Comparison of ENCODE assay signal across 9 cellular contexts in the genomic region with DNA sequence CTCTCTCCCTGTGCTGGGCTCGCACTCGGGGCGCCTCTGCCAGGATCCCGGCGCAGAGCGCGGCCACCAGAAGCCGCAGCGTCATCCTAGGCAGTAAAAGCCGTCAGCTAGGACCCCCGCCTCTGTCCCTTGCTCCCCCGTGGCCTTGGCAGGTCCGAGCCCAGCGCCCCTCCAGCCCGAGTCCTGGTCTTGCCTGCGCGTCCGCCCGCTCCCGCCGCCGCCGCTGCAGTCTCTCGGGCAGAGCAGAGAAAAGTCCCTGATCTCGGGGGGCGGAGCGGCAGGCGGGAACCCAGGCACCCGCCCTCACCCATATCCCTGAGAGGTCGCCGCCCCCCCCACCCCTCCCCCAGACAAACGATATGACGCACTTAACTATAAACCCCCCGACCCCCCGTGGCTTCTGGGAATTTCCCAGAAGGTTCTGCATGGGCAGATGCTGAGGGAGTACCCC. TPM values are rescaled to one million over a fixed set of nuclear protein-coding genes. Genes with fewer than 3 reads are reported as not detected.
DNase-seq lines count a peak whose midpoint lies in the region; ATAC-seq, FAIRE-seq and TF ChIP-seq lines count a peak whose summit lies in the region.
"Had no signal": no experiment of that assay in that cellular context is flagged by ENCODE, and none has a peak within 500 bp of the region (broad histone marks: within the 10 kb centered on the region; RNA-seq: fewer than 3 reads in every experiment).

Gene COL7A1, minus strand, starts transcription at position 255 of the 451 bp plus-strand sequence. Its CDS starts 170 bp downstream, at position 85.

- intact Hi-C loops in HepG2 (cut with micrococcal nuclease; ENCODE audit: unreplicated experiment) (no loop called here), right lobe of liver (cut with DNase I) (no loop called here), dorsolateral prefrontal cortex (cut with DNase I) (no loop called here)

- peak; percentile 9 for ATAC-seq in HepG2
- ATAC-seq in right lobe of liver: no peak
- ATAC-seq in upper lobe of left lung (ENCODE audit: low FRiP score in 2 of 2): peak in 1 of 2 donors; percentile 10
- no peak for ATAC-seq in HG02870 (IDR thresholded peaks at IDR 0.05; ENCODE audit: unreplicated experiment)
- no peak for ATAC-seq in GM21423 (IDR thresholded peaks at IDR 0.05; ENCODE audit: unreplicated experiment)

- H2AFZ ChIP-seq in HepG2 (ENCODE audit: low read length): no peak within 1 kb of the TSS

- H3K27ac ChIP-seq in HepG2 (ENCODE audit: extremely low read length, insufficient read depth, low read length) (no peak within 1 kb of the TSS), right lobe of liver (no peak within 1 kb of the TSS), dorsolateral prefrontal cortex (peak within 1 kb of the TSS in 5 of 59 donors; percentile 7 to 38 (median 18)), upper lobe of left lung (peak within 1 kb of the TSS in 2 of 4 donors; percentile 44 to 69)

- no TSS peak for BruUV-seq in HepG2 (replicated peaks; lab: Mats Ljungman, UMichigan)

- H3K4me1 ChIP-seq in HepG2 (ENCODE audit: insufficient read depth, low read length) (peaks cover 39% of the 10 kb centered on the region), right lobe of liver (no peaks in the 10 kb centered on the region), upper lobe of left lung (peaks cover 7 to 20% (median 14%) of the 10 kb centered on the region in 4 donors)

- no peak for FAIRE-seq in HepG2 (lab: Jason Lieb, UNC)
- FAIRE-seq: frontal cortex had no signal

- TF ChIP-seq RAD21 in HepG2 (CRISPR knock-in tag; IDR thresholded peaks at IDR 0.05): no peak

- 0 out of 2 replicates have a peak, but pooled peaks cover 8% of the 10 kb centered on the region for H4K20me1 ChIP-seq in HepG2 (ENCODE audit: insufficient read depth, low read length)

- TF ChIP-seq POLR2A in HepG2 (IDR thresholded peaks at IDR 0.05; ENCODE audit: insufficient read depth in 1 of 2, low read depth in 2 of 2, low read length in 2 of 2) (no peak; a peak in 1 of 4 replicates), right lobe of liver (IDR thresholded peaks at IDR 0.05) (no peak), upper lobe of left lung (IDR thresholded peaks at IDR 0.05) (no peak)

- CTCF ChIA-PET in HepG2 (lab: Yijun Ruan, JAX; ENCODE audit: low intra/inter-chr PET ratio, low total read pairs): no interaction called here

- 45% methylated on average over 29 of the region's 35 CpGs for WGBS in HepG2 (ENCODE audit: low lambda C conversion rate)
- WGBS in right lobe of liver (ENCODE audit: insufficient coverage, low coverage, low lambda C conversion rate, missing lambda C conversion rate): 14% methylated on average over 8 of the region's 35 CpGs
- WGBS in upper lobe of left lung, 2 donors: 7% methylated on average over 33 of the region's 35 CpGs; no CpG with 5 or more reads in 1 of the 2 donors

- H3K4me3 ChIP-seq in HepG2 (replicated peaks in 1 of 3; ENCODE audit: insufficient read depth in 1 of 3, low read depth in 2 of 3, low read length in 3 of 3): peak within 1 kb of the TSS; percentile 15 to 57 (median 40); a peak in 4 of 6 replicates
- no peak within 1 kb of the TSS for H3K4me3 ChIP-seq in right lobe of liver
- peak within 1 kb of the TSS in 56 of 59 donors; percentile 12 to 66 (median 47) for H3K4me3 ChIP-seq in dorsolateral prefrontal cortex
- H3K4me3 ChIP-seq in upper lobe of left lung: peak within 1 kb of the TSS in 3 of 4 donors; percentile 12 to 39 (median 26)

- no peak for DNase-seq in HepG2 (ENCODE audit: low spot score)
- DNase-seq in right lobe of liver: no peak
- no peak for DNase-seq in dorsolateral prefrontal cortex
- DNase-seq in lung microvascular endothelial cell (ENCODE audit: low read depth in 2 of 2): peak; percentile 10 to 11
- peak in 1 of 2 donors; percentile 82 for DNase-seq in upper lobe of left lung
- no peak for DNase-seq in ACHN

- peak within 1 kb of the TSS; percentile 43; the same call in 1 of the 2 replicates for H3K9ac ChIP-seq in HepG2 (ENCODE audit: insufficient read depth, low read depth, low read length)

- peaks cover 10 to 24% of the 10 kb centered on the region in 2 experiments; a peak in 4 of 5 replicates for H3K36me3 ChIP-seq in HepG2 (replicated peaks in 1 of 2; ENCODE audit: control insufficient read depth in 1 of 2, insufficient read depth in 2 of 2, low read length in 2 of 2)
- peaks cover 0 to 19% (median 8%) of the 10 kb centered on the region in 4 donors for H3K36me3 ChIP-seq in right lobe of liver
- peaks cover 3 to 26% (median 21%) of the 10 kb centered on the region in 4 donors for H3K36me3 ChIP-seq in upper lobe of left lung

- in situ Hi-C loops in HepG2 (cut with HindIII; ENCODE audit: extremely low pct_ligation_motif_present, low pct_unique_long_range_greater_than_20kb) (no loop called here), ACHN (cut with HindIII; ENCODE audit: low pct_ligation_motif_present, low pct_unique_long_range_greater_than_20kb, low sequenced_read_pairs) (no loop called here)

- no peak for TF ChIP-seq CTCF in HepG2 (CRISPR knock-in tag; IDR thresholded peaks at IDR 0.05)
- no peak for TF ChIP-seq CTCF in right lobe of liver (IDR thresholded peaks at IDR 0.05)
- TF ChIP-seq CTCF in dorsolateral prefrontal cortex (IDR thresholded peaks at IDR 0.05 in 54 of 56, conservative IDR thresholded peaks at IDR 0.05 in 2 of 56; ENCODE audit: low read depth in 1 of 56, partially characterized antibody in 56 of 56): no peak
- TF ChIP-seq CTCF in upper lobe of left lung (IDR thresholded peaks at IDR 0.05): no peak

- peak within 1 kb of the TSS; percentile 75 for H3K4me2 ChIP-seq in HepG2 (ENCODE audit: low read depth, low read length)

- POLR2A ChIA-PET in HepG2 (lab: Yijun Ruan, JAX): interaction anchor here (1.0 to 1.3 kb wide), 2 partner anchors 29 to 40 kb away, joined by 3 to 4 read pairs; partner anchors contain the start of gene SLC26A6

- no peaks in the 10 kb centered on the region for H3K9me3 ChIP-seq in HepG2 (ENCODE audit: low read length)
- H3K9me3 ChIP-seq in right lobe of liver: no peaks in the 10 kb centered on the region
- no peaks in the 10 kb centered on the region for H3K9me3 ChIP-seq in upper lobe of left lung

- H3K27me3 ChIP-seq in HepG2 (ENCODE audit: control insufficient read depth in 1 of 2, insufficient read depth in 2 of 2, low read length in 2 of 2): no peaks in the 10 kb centered on the region
- no peaks in the 10 kb centered on the region for H3K27me3 ChIP-seq in right lobe of liver
- peaks cover 0 to 10% (median 0%) of the 10 kb centered on the region in 45 donors for H3K27me3 ChIP-seq in dorsolateral prefrontal cortex
- H3K27me3 ChIP-seq in upper lobe of left lung: peaks cover 0 to 4% (median 0%) of the 10 kb centered on the region in 4 donors

- no peaks in the 10 kb centered on the region for H3K79me2 ChIP-seq in HepG2 (ENCODE audit: insufficient read depth, low read length)

- TF ChIP-seq EP300 in HepG2 (IDR thresholded peaks at IDR 0.05; ENCODE audit: low read depth in 2 of 2, low read length in 2 of 2): no peak
- TF ChIP-seq EP300 in HepG2 (CRISPR knock-in tag; IDR thresholded peaks at IDR 0.05; ENCODE audit: borderline replicate concordance): no peak
- TF ChIP-seq EP300 in upper lobe of left lung (IDR thresholded peaks at IDR 0.05): no peak

TF ChIP-seq in HepG2, 621 proteins besides CTCF, POLR2A, EP300 and RAD21:
- TF ChIP-seq KDM2A (CRISPR knock-in tag; IDR thresholded peaks at IDR 0.05; ENCODE audit: borderline replicate concordance, low read depth) (peak; percentile 18; the same call in 1 of the 2 replicates), ZNF788 (CRISPR knock-in tag; IDR thresholded peaks at IDR 0.05; ENCODE audit: borderline replicate concordance) (no peak), ZFP1 (CRISPR knock-in tag; IDR thresholded peaks at IDR 0.05) (no peak), MLLT10 (CRISPR knock-in tag; IDR thresholded peaks at IDR 0.05) (no peak), ZNF678 (CRISPR knock-in tag; IDR thresholded peaks at IDR 0.05) (no peak), FOXA1 (IDR thresholded peaks at IDR 0.05) (no peak), FOXA1 (CRISPR knock-in tag; IDR thresholded peaks at IDR 0.05) (no peak), HNRNPK (IDR thresholded peaks at IDR 0.05; ENCODE audit: low read depth, low read length, poor library complexity, severe bottlenecking) (peak; percentile 50), ZFY (CRISPR knock-in tag; IDR thresholded peaks at IDR 0.05) (no peak)
TF ChIP-seq in HepG2: peak in this region for 2.

RNA-seq across cellular contexts. Expression of gene COL7A1, which starts in this region (rescaled TPM):
- total RNA-seq in HepG2 (2016; rRNA removed; fragmentation: Illumina TruSeq; extraction: Trizol) (0.55 and 2.7 TPM in 2 replicates), right lobe of liver (1 to 10 TPM in 4 of 6 experiments, under 1 TPM in 2; 0.31 to 1.7 (median 1.1) TPM), dorsolateral prefrontal cortex (10 to 100 TPM; 10.4 to 39.7 (median 19.6) TPM), lung microvascular endothelial cell (under 0.01 and 0.22 TPM in 2 replicates), upper lobe of left lung (10 to 100 TPM in 1 of 6 donors, 1 to 10 TPM in 5; 2.7 to 30.4 (median 4.6) TPM)
- total RNA-seq in HepG2 (2016; cell fraction: cytosol; rRNA removed; fragmentation: Illumina TruSeq; extraction: Trizol; ENCODE audit: low read depth): 0.09 and 0.30 TPM in 2 replicates
- 0.46 and 3.8 TPM in 2 replicates for total RNA-seq in HepG2 (2016; cell fraction: insoluble cytoplasmic fraction; rRNA removed; fragmentation: Illumina TruSeq; extraction: Trizol)
- total RNA-seq in HepG2 (2016; cell fraction: membrane; rRNA removed; fragmentation: Illumina TruSeq; extraction: Trizol): 0.40 and 0.41 TPM in 2 replicates
- total RNA-seq in HepG2 (2016; cell fraction: nucleus; rRNA removed; fragmentation: Illumina TruSeq; extraction: Trizol): 3.5 and 6.0 TPM in 2 replicates
- polyA plus RNA-seq in HepG2 (2011; rRNA removed): 11.7 and 18.1 TPM in 2 replicates
- polyA plus RNA-seq in HepG2 (2011; cell fraction: cytosol; rRNA removed): 1.7 and 1.9 TPM in 2 replicates
- polyA plus RNA-seq in HepG2 (2011; cell fraction: nucleus; rRNA removed): 238 and 263 TPM in 2 replicates
- polyA plus RNA-seq in HepG2 (2012): 19.3 and 24.8 TPM in 2 replicates
- 0.10 TPM in 1 of 2 replicates, not detected in the other for polyA plus RNA-seq in HepG2 (2016; cell fraction: cytosol; fragmentation: Illumina TruSeq; extraction: Trizol; ENCODE audit: low read depth)
- 0.54 and 0.62 TPM in 2 replicates for polyA plus RNA-seq in HepG2 (2016; cell fraction: insoluble cytoplasmic fraction; fragmentation: Illumina TruSeq; extraction: Trizol; ENCODE audit: low read depth)
- polyA plus RNA-seq in HepG2 (2016; cell fraction: membrane; fragmentation: Illumina TruSeq; extraction: Trizol; ENCODE audit: low read depth): 0.23 and 0.29 TPM in 2 replicates
- polyA plus RNA-seq in HepG2 (2016; cell fraction: nucleus; fragmentation: Illumina TruSeq; extraction: Trizol; ENCODE audit: insufficient read depth, low read depth): 20.6 and 20.8 TPM in 2 replicates
- 7.3 and 44.5 TPM in 2 replicates for polyA minus RNA-seq in HepG2 (2011; rRNA and poly(A)+ RNA removed; ENCODE audit: low replicate concordance)
- 1.4 and 2.4 TPM in 2 replicates for polyA minus RNA-seq in HepG2 (2011; cell fraction: cytosol; rRNA and poly(A)+ RNA removed)
- polyA minus RNA-seq in HepG2 (2011; cell fraction: nucleus; rRNA and poly(A)+ RNA removed): 12.9 and 14.3 TPM in 2 replicates

Comparison
In these comparisons a context has a peak if more than half of its experiments do, and no peak if none do; other contexts are left out.
1. H3K4me3 ChIP-seq: peak in HepG2 (3 of 3), dorsolateral prefrontal cortex (56 of 59) and upper lobe of left lung (3 of 4); none in right lobe of liver (0 of 3).
2. Peak in DNase-seq in lung microvascular endothelial cell; RNA of the gene not detected or under 1 TPM.